In genomic region chr1:6505367-6506209, GRCh38 we compare ENCODE assay signal across 3 cellular contexts.
TF ChIP-seq lines count a peak whose summit lies in the region.

No MANE protein-coding gene starts in this region.

TF ChIP-seq in SK-N-SH, 30 proteins besides CTCF, POLR2A, EP300 and RAD21:
- TF ChIP-seq ELF1 (IDR thresholded peaks at IDR 0.05) (no peak), USF2 (IDR thresholded peaks at IDR 0.05; ENCODE audit: borderline replicate concordance, low read depth, low read length) (no peak), GABPA (IDR thresholded peaks at IDR 0.05; ENCODE audit: low read depth) (no peak), RFX5 (IDR thresholded peaks at IDR 0.05; ENCODE audit: low read length) (no peak), CHD2 (IDR thresholded peaks at IDR 0.05; ENCODE audit: low read length, partially characterized antibody) (no peak), SMC3 (IDR thresholded peaks at IDR 0.05; ENCODE audit: low read depth, low read length) (no peak), RCOR1 (IDR thresholded peaks at IDR 0.05; ENCODE audit: low read length) (no peak), SIN3A (IDR thresholded peaks at IDR 0.05; ENCODE audit: borderline replicate concordance, low read depth, low read length) (no peak), FOXJ3 (CRISPR knock-in tag; IDR thresholded peaks at IDR 0.05) (no peak), JUND (IDR thresholded peaks at IDR 0.05) (no peak), MXI1 (IDR thresholded peaks at IDR 0.05; ENCODE audit: low read depth, low read length) (no peak), TCF12 (IDR thresholded peaks at IDR 0.05) (no peak)

TF ChIP-seq in SK-N-SH treated with all-trans-retinoic acid at 6 μM for 48 hours, 23 proteins besides CTCF, POLR2A, EP300 and RAD21:
- TF ChIP-seq ZNF565 (CRISPR knock-in tag; conservative IDR thresholded peaks at IDR 0.05; ENCODE audit: low read depth) (no peak), ISL1 (CRISPR knock-in tag; IDR thresholded peaks at IDR 0.05) (no peak), ZNF8 (CRISPR knock-in tag; IDR thresholded peaks at IDR 0.05) (no peak), PPARA (CRISPR knock-in tag; IDR thresholded peaks at IDR 0.05; ENCODE audit: borderline replicate concordance) (no peak)

TF ChIP-seq in HepG2, 621 proteins besides CTCF, POLR2A, EP300 and RAD21 (continues in another document):
- TF ChIP-seq GABPB1 (CRISPR knock-in tag; IDR thresholded peaks at IDR 0.05) (peak; percentile 12; the same call in 1 of the 2 replicates), GATA4 (IDR thresholded peaks at IDR 0.05; ENCODE audit: borderline replicate concordance, low read depth) (no peak), ATF1 (CRISPR knock-in tag; IDR thresholded peaks at IDR 0.05) (no peak), RBFOX2 (IDR thresholded peaks at IDR 0.05; ENCODE audit: low read depth, low read length) (0 out of 2 replicates have a peak, but pooled peaks have one; percentile 32), KDM5B (CRISPR knock-in tag; IDR thresholded peaks at IDR 0.05; ENCODE audit: borderline replicate concordance) (0 out of 2 replicates have a peak, but pooled peaks have one; percentile 7), E2F2 (CRISPR knock-in tag; IDR thresholded peaks at IDR 0.05; ENCODE audit: borderline replicate concordance) (no peak), ZNF749 (CRISPR knock-in tag; IDR thresholded peaks at IDR 0.05; ENCODE audit: borderline replicate concordance) (no peak), ZNF687 (CRISPR knock-in tag; IDR thresholded peaks at IDR 0.05) (peak; percentile 39), ZNF709 (CRISPR knock-in tag; IDR thresholded peaks at IDR 0.05) (no peak), ZNF770 (CRISPR knock-in tag; IDR thresholded peaks at IDR 0.05) (0 out of 2 replicates have a peak, but pooled peaks have one; percentile 27), ZNF143 (CRISPR knock-in tag; IDR thresholded peaks at IDR 0.05) (no peak), HNRNPL (IDR thresholded peaks at IDR 0.05; ENCODE audit: low read depth, low read length) (no peak), U2AF1 (optimal IDR thresholded peaks at IDR 0.05; ENCODE audit: low read depth, low read length) (no peak), NBN (conservative IDR thresholded peaks at IDR 0.05) (no peak), ZNF33A (CRISPR knock-in tag; IDR thresholded peaks at IDR 0.05; ENCODE audit: borderline replicate concordance) (no peak), CCAR2 (optimal IDR thresholded peaks at IDR 0.05; ENCODE audit: low read depth, low read length) (no peak), GLI4 (CRISPR knock-in tag; IDR thresholded peaks at IDR 0.05; ENCODE audit: borderline replicate concordance) (no peak), ZNF616 (CRISPR knock-in tag; IDR thresholded peaks at IDR 0.05; ENCODE audit: low read depth) (no peak), MBNL3 (CRISPR knock-in tag; conservative IDR thresholded peaks at IDR 0.05) (no peak), ZNF253 (CRISPR knock-in tag; IDR thresholded peaks at IDR 0.05; ENCODE audit: borderline replicate concordance) (no peak), ZNF451 (CRISPR knock-in tag; IDR thresholded peaks at IDR 0.05) (no peak), CHD2 (IDR thresholded peaks at IDR 0.05; ENCODE audit: low read depth, low read length) (no peak), ZBTB4 (CRISPR knock-in tag; IDR thresholded peaks at IDR 0.05; ENCODE audit: borderline replicate concordance) (no peak), ZNF274 (CRISPR knock-in tag; IDR thresholded peaks at IDR 0.05) (no peak), PATZ1 (CRISPR knock-in tag; IDR thresholded peaks at IDR 0.05) (0 out of 2 replicates have a peak, but pooled peaks have one; percentile 2), SRY (CRISPR knock-in tag; IDR thresholded peaks at IDR 0.05) (no peak), ZNF224 (CRISPR knock-in tag; IDR thresholded peaks at IDR 0.05) (no peak), MTA1 (CRISPR knock-in tag; IDR thresholded peaks at IDR 0.05; ENCODE audit: borderline replicate concordance) (no peak), PRMT3 (CRISPR knock-in tag; IDR thresholded peaks at IDR 0.05; ENCODE audit: borderline replicate concordance, low read depth) (no peak), ZFY (CRISPR knock-in tag; IDR thresholded peaks at IDR 0.05) (peak; percentile 28; the same call in 1 of the 2 replicates), AKAP8 (CRISPR knock-in tag; IDR thresholded peaks at IDR 0.05) (no peak), CEBPB (IDR thresholded peaks at IDR 0.05; ENCODE audit: borderline replicate concordance, low read depth, low read length) (no peak), RFX3 (CRISPR knock-in tag; IDR thresholded peaks at IDR 0.05) (no peak), GTF3A (CRISPR knock-in tag; conservative IDR thresholded peaks at IDR 0.05) (no peak), NFATC3 (CRISPR knock-in tag; IDR thresholded peaks at IDR 0.05) (no peak), PLSCR1 (CRISPR knock-in tag; IDR thresholded peaks at IDR 0.05; ENCODE audit: borderline replicate concordance) (no peak), AFF4 (CRISPR knock-in tag; IDR thresholded peaks at IDR 0.05) (no peak), ZFP37 (CRISPR knock-in tag; IDR thresholded peaks at IDR 0.05; ENCODE audit: borderline replicate concordance) (no peak)
